Comparison of ENCODE assay signal across 1 cellular context in genomic region chr6:57172136-57173055, GRCh38.
A peak's percentile ranks its signal among the peaks of the same experiment; 100 is the strongest.
TF ChIP-seq lines count a peak whose summit lies in the region.

Gene BAG2 (plus strand): TSS chr6:57172326. CDS start chr6:57172698, 372 bp downstream.

TF ChIP-seq in GM12878, 131 proteins besides CTCF, POLR2A, EP300 and RAD21 (continued from another document and continues in another):
- no peak for TF ChIP-seq ZNF592 (IDR thresholded peaks at IDR 0.05)
- peak; percentile 79; the same call in 1 of the 2 replicates for TF ChIP-seq RB1 (IDR thresholded peaks at IDR 0.05; ENCODE audit: borderline replicate concordance)
- TF ChIP-seq KLF5 (IDR thresholded peaks at IDR 0.05; ENCODE audit: partially characterized antibody), result peak; percentile 98
- TF ChIP-seq SRF (IDR thresholded peaks at IDR 0.05; ENCODE audit: low read depth in 2 of 2, low read length in 2 of 2), result peak; percentile 81 to 88
- TF ChIP-seq RAD51 (IDR thresholded peaks at IDR 0.05), result no peak
- no peak for TF ChIP-seq SPI1 (IDR thresholded peaks at IDR 0.05; ENCODE audit: borderline replicate concordance, insufficient read depth, low read depth, low read length)
- no peak for TF ChIP-seq RFX5 (IDR thresholded peaks at IDR 0.05; ENCODE audit: low read depth, low read length)
- no peak for TF ChIP-seq MYB (IDR thresholded peaks at IDR 0.05; ENCODE audit: borderline replicate concordance, low read depth, low read length)
- no peak for TF ChIP-seq SUPT20H (IDR thresholded peaks at IDR 0.05; ENCODE audit: borderline replicate concordance, control insufficient read depth, low read depth, low read length)
- TF ChIP-seq ELK1 (IDR thresholded peaks at IDR 0.05; ENCODE audit: low read depth, low read length), result no peak
- no peak for TF ChIP-seq CEBPB (IDR thresholded peaks at IDR 0.05; ENCODE audit: borderline replicate concordance in 1 of 2, low read depth in 2 of 2, low read length in 2 of 2)
- peak; percentile 79; the same call in 1 of the 2 replicates for TF ChIP-seq RCOR1 (conservative IDR thresholded peaks at IDR 0.05; ENCODE audit: low read depth, low read length)
- TF ChIP-seq ZNF384 (IDR thresholded peaks at IDR 0.05; ENCODE audit: borderline replicate concordance, low read depth, low read length), result no peak
- peak; percentile 94 for TF ChIP-seq FOXK2 (IDR thresholded peaks at IDR 0.05)
- TF ChIP-seq ZBTB40 (IDR thresholded peaks at IDR 0.05; ENCODE audit: borderline replicate concordance), result no peak
- TF ChIP-seq HDAC6 (IDR thresholded peaks at IDR 0.05; ENCODE audit: unreplicated experiment), result peak; percentile 17
- TF ChIP-seq SIN3A (IDR thresholded peaks at IDR 0.05; ENCODE audit: low read depth, low read length), result peak; percentile 56
- no peak for TF ChIP-seq USF1 (IDR thresholded peaks at IDR 0.05; ENCODE audit: borderline replicate concordance, extremely low read length, insufficient read depth, low read depth, low read length)
- no peak for TF ChIP-seq BCL11A (IDR thresholded peaks at IDR 0.05; ENCODE audit: low read depth, low read length)
- TF ChIP-seq MXI1 (IDR thresholded peaks at IDR 0.05; ENCODE audit: low read depth, low read length), result peak; percentile 57
- peak; percentile 77 for TF ChIP-seq BACH1 (IDR thresholded peaks at IDR 0.05; ENCODE audit: borderline replicate concordance)
- TF ChIP-seq KAT2A (conservative IDR thresholded peaks at IDR 0.05; ENCODE audit: control insufficient read depth, low read depth, low read length), result no peak
- TF ChIP-seq NFXL1 (IDR thresholded peaks at IDR 0.05; ENCODE audit: borderline replicate concordance), result no peak
- TF ChIP-seq WRNIP1 (IDR thresholded peaks at IDR 0.05; ENCODE audit: borderline replicate concordance, low read depth, low read length), result no peak
- TF ChIP-seq ZNF687 (IDR thresholded peaks at IDR 0.05), result no peak; the same call in 1 of the 2 replicates
- peak; percentile 99 for TF ChIP-seq JUND (IDR thresholded peaks at IDR 0.05; ENCODE audit: low read depth, low read length)
- TF ChIP-seq ZZZ3 (IDR thresholded peaks at IDR 0.05; ENCODE audit: control insufficient read depth, insufficient read length, low read depth), result no peak
- TF ChIP-seq ZBTB11 (CRISPR knock-in tag; IDR thresholded peaks at IDR 0.05), result no peak
- TF ChIP-seq FOS (IDR thresholded peaks at IDR 0.05; ENCODE audit: borderline replicate concordance, extremely low read depth, insufficient read length), result no peak
- no peak for TF ChIP-seq SUZ12 (IDR thresholded peaks at IDR 0.05; ENCODE audit: unreplicated experiment)
- no peak for TF ChIP-seq SMC3 (IDR thresholded peaks at IDR 0.05; ENCODE audit: borderline replicate concordance, low read length)
- TF ChIP-seq STAT3 (IDR thresholded peaks at IDR 0.05; ENCODE audit: low read depth, low read length), result no peak
- no peak for TF ChIP-seq KDM1A (IDR thresholded peaks at IDR 0.05; ENCODE audit: borderline replicate concordance)
- TF ChIP-seq ETV6 (conservative IDR thresholded peaks at IDR 0.05 in 1 of 2, IDR thresholded peaks at IDR 0.05 in 1 of 2; ENCODE audit: borderline replicate concordance in 1 of 2, low read depth in 1 of 2), result no peak
- 0 out of 2 replicates have a peak, but pooled peaks have one; percentile 10 for TF ChIP-seq PAX5 (IDR thresholded peaks at IDR 0.05; ENCODE audit: borderline replicate concordance, low read depth, low read length)
- TF ChIP-seq SMAD1 (IDR thresholded peaks at IDR 0.05; ENCODE audit: low read depth, partially characterized antibody), result peak; percentile 37
- peak; percentile 95 to 96 for TF ChIP-seq BHLHE40 (IDR thresholded peaks at IDR 0.05; ENCODE audit: borderline replicate concordance in 1 of 2, low read depth in 2 of 2, low read length in 1 of 2)
- TF ChIP-seq E2F4 (IDR thresholded peaks at IDR 0.05; ENCODE audit: low read depth, low read length), result 0 out of 2 replicates have a peak, but pooled peaks have one; percentile 20
- TF ChIP-seq MTA3 (IDR thresholded peaks at IDR 0.05; ENCODE audit: borderline replicate concordance, low read length), result no peak; the same call in 1 of the 2 replicates
